ENCODE assay signal across 8 cellular contexts in the genomic region with DNA sequence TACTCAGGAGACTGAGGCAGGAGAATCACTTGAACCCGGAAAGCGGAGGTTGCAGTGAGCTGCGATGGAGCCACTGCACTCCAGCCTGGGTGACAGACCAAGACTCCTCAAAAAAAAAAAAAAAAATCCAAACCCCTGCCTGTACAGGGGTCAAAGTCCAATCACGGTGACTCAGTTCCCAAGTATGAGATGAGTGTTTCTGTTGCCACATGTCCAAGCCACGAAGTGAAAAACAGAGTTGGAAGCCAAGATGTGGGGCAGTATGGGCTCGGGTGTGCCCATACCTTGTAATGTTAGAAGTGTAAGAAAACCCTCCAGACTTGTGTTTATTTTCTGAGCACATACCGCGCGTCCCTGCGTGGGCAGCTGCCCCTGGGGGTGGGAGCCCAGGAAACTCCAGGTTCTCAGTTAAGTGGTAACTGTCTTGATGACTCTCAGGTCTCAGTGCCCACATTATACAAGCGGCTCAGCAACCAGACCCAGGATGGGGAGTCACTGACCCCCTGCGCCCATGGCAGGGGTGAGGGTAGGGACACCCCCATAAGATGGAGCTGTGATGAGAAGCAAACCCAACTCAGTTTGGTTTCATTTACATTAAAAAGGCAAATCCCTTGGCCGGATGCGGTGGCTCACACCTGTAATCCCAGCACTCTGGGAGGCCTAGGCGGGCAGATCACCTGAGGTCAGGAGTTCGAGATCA. TPM values are rescaled to one million over a fixed set of nuclear protein-coding genes. Genes with fewer than 3 reads are reported as not detected.
A peak's percentile ranks its signal among the peaks of the same experiment; 100 is the strongest.
DNase-seq lines count a peak whose midpoint lies in the region; ATAC-seq, FAIRE-seq and TF ChIP-seq lines count a peak whose summit lies in the region.

No MANE protein-coding gene starts in this region.

- H3K27me3 ChIP-seq in body of pancreas: no peaks in the 10 kb centered on the region
- H3K27me3 ChIP-seq in lower lobe of right lung (ENCODE audit: low read depth): no peaks in the 10 kb centered on the region

- H3K36me3 ChIP-seq in body of pancreas (replicated peaks in 1 of 2; ENCODE audit: insufficient read depth in 1 of 2, low read depth in 2 of 2): no peaks in the 10 kb centered on the region
- H3K36me3 ChIP-seq in lower lobe of right lung: peaks cover 18% of the 10 kb centered on the region

- no peak for FAIRE-seq in D721Med (lab: Jason Lieb, UNC)

- H3K4me1 ChIP-seq in body of pancreas (peaks cover 42% of the 10 kb centered on the region), lower lobe of right lung (peaks cover 75% of the 10 kb centered on the region)

- TF ChIP-seq CTCF in body of pancreas (IDR thresholded peaks at IDR 0.05) (no peak), lower lobe of right lung (IDR thresholded peaks at IDR 0.05) (no peak), D721Med (IDR thresholded peaks at IDR 0.05; ENCODE audit: insufficient read depth, missing control alignments) (no peak)

- H3K27ac ChIP-seq in body of pancreas (peak overlapping the region; percentile 28 to 99 (median 91)), lower lobe of right lung (peak overlapping the region; percentile 92)

- H3K4me3 ChIP-seq in body of pancreas: no peak overlapping the region
- H3K4me3 ChIP-seq in lower lobe of right lung: no peak overlapping the region

- ATAC-seq in GM18907 (IDR thresholded peaks at IDR 0.05; ENCODE audit: unreplicated experiment) (peak; percentile 29), body of pancreas (peak; percentile 13), lower lobe of right lung (peak; percentile 12 to 23), HG03460 (IDR thresholded peaks at IDR 0.05; ENCODE audit: unreplicated experiment) (no peak), GM21526 (IDR thresholded peaks at IDR 0.05; ENCODE audit: low FRiP score, unreplicated experiment) (no peak)

- intact Hi-C loops in body of pancreas (cut with DNase I): no loop called here
- intact Hi-C loops in lower lobe of right lung (cut with DNase I): no loop called here

- DNase-seq in RKO (ENCODE audit: low spot score): peak; percentile 98
- peak in 3 of 4 donors; percentile 54 to 89 (median 82) for DNase-seq in body of pancreas
- DNase-seq in lower lobe of right lung: no peak
- peak; percentile 80 for DNase-seq in stimulated activated naive CD4-positive, alpha-beta T cell treated with Interleukin-2 at 50 U/mL for 16 hours (lab: John Stamatoyannopoulos, UW)
- no peak for DNase-seq in D721Med (ENCODE audit: insufficient read length, low spot score)

- TF ChIP-seq POLR2A in body of pancreas (IDR thresholded peaks at IDR 0.05): no peak

- no peaks in the 10 kb centered on the region for H3K9me3 ChIP-seq in body of pancreas
- no peaks in the 10 kb centered on the region for H3K9me3 ChIP-seq in lower lobe of right lung

- 54 to 60% methylated on average over 14 to 16 of the region's 16 CpGs for WGBS in body of pancreas, 2 donors

RNA-seq across cellular contexts. Expression of a gene that starts 1.2 kb away (rescaled TPM):
- total RNA-seq in body of pancreas: 100 to 1,000 TPM; 152 to 157 TPM
- 378 TPM for total RNA-seq in lower lobe of right lung

RNA-seq across cellular contexts. Expression of a gene that starts 7.4 kb away (rescaled TPM):
- 10 to 100 TPM; 24.9 to 78.1 TPM for total RNA-seq in body of pancreas
- total RNA-seq in lower lobe of right lung: 158 TPM

RNA-seq across cellular contexts. Expression of a gene that starts 35.6 kb away (rescaled TPM):
- total RNA-seq in body of pancreas (10 to 100 TPM; 13.2 to 23.4 TPM), lower lobe of right lung (83.5 TPM)

Comparison
In these comparisons a context has a peak if more than half of its experiments do, and no peak if none do; other contexts are left out.
1. ATAC-seq: peak in GM18907 (single experiment), body of pancreas (single experiment) and lower lobe of right lung (2 of 2); none in HG03460 (single experiment) and GM21526 (single experiment).
2. DNase-seq: peak in RKO (single experiment), body of pancreas (3 of 4) and stimulated activated naive CD4-positive, alpha-beta T cell treated with Interleukin-2 at 50 U/mL for 16 hours (single experiment); none in lower lobe of right lung (single experiment) and D721Med (single experiment).